In genomic region chr11:16605971-16606783, GRCh38 we compare ENCODE assay signal across 8 cellular contexts.
DNase-seq lines count a peak whose midpoint lies in the region; ATAC-seq and TF ChIP-seq lines count a peak whose summit lies in the region.

No MANE protein-coding gene starts in this region.

- H3K36me3 Mint-ChIP-seq in CD14-positive monocyte, result peaks cover 7 to 13% of the 10 kb centered on the region in 2 donors
- H3K36me3 Mint-ChIP-seq in activated CD8-positive, alpha-beta T cell treated with anti-CD3 and anti-CD28 coated beads, Interleukin-2, amount 10 ng/mL, durations not matched to agents 7 days and 5 days (ENCODE audit: low read depth), result peaks cover 6% of the 10 kb centered on the region

- peaks cover 0 to 35% (median 20%) of the 10 kb centered on the region in 7 donors for H3K9me3 Mint-ChIP-seq in CD14-positive monocyte
- no peaks in the 10 kb centered on the region for H3K9me3 Mint-ChIP-seq in activated CD8-positive, alpha-beta T cell treated with anti-CD3 and anti-CD28 coated beads, Interleukin-2, amount 10 ng/mL, durations not matched to agents 7 days and 5 days (ENCODE audit: insufficient read depth)

- CTCF ChIA-PET in activated CD8-positive, alpha-beta T cell treated with anti-CD3 and anti-CD28 coated beads, Interleukin-2, amount 10 ng/mL, durations not matched to agents 7 days and 5 days (lab: Charles Lee), result interaction anchor here (0.9 to 3.6 kb wide), 2 partner anchors 7 to 14 kb away, joined by 4 to 19 read pairs; no protein-coding TSS in a partner anchor

- peak overlapping the region in 1 of 7 donors; percentile 19 for H3K27ac Mint-ChIP-seq in CD14-positive monocyte
- H3K27ac Mint-ChIP-seq in activated CD8-positive, alpha-beta T cell treated with anti-CD3 and anti-CD28 coated beads, Interleukin-2, amount 10 ng/mL, durations not matched to agents 7 days and 5 days, result peak overlapping the region; percentile 68

- TF ChIP-seq CTCF in CD14-positive monocyte (IDR thresholded peaks at IDR 0.05), result peak; percentile 96

- POLR2A ChIA-PET in activated CD8-positive, alpha-beta T cell treated with anti-CD3 and anti-CD28 coated beads, Interleukin-2, amount 10 ng/mL, durations not matched to agents 7 days and 5 days (lab: Charles Lee), result interaction anchor here (1.2 kb wide), 1 partner anchor 132 kb away, joined by 5 read pairs; the partner anchor contains the start of gene C11orf58

- peak; percentile 68 for ATAC-seq in GM19328 (IDR thresholded peaks at IDR 0.05; ENCODE audit: unreplicated experiment)
- ATAC-seq in HG03460 (IDR thresholded peaks at IDR 0.05; ENCODE audit: unreplicated experiment), result peak; percentile 93
- ATAC-seq in activated CD8-positive, alpha-beta T cell treated with anti-CD3 and anti-CD28 coated beads, Interleukin-2, amount 10 ng/mL, durations not matched to agents 7 days and 5 days, result peak; percentile 85

- H3K27me3 Mint-ChIP-seq in CD14-positive monocyte (ENCODE audit: low read depth in 3 of 3), result peaks cover 31 to 48% (median 33%) of the 10 kb centered on the region in 3 donors
- peaks cover 42% of the 10 kb centered on the region for H3K27me3 Mint-ChIP-seq in activated CD8-positive, alpha-beta T cell treated with anti-CD3 and anti-CD28 coated beads, Interleukin-2, amount 10 ng/mL, durations not matched to agents 7 days and 5 days (ENCODE audit: low read depth)

- H3K36me3 ChIP-seq in effector memory CD4-positive, alpha-beta T cell (ENCODE audit: control insufficient read depth, insufficient read depth, low read length), result no peaks in the 10 kb centered on the region

- H3K27ac ChIP-seq in effector memory CD4-positive, alpha-beta T cell (ENCODE audit: insufficient read depth, low read length, poor library complexity, severe bottlenecking), result no peak overlapping the region

- H3K4me3 ChIP-seq in effector memory CD4-positive, alpha-beta T cell (ENCODE audit: insufficient read depth, low read depth, low read length, poor library complexity, severe bottlenecking), result peak overlapping the region; percentile 46

- intact Hi-C loops in CD14-positive monocyte (cut with micrococcal nuclease), result loop anchor here in 1 of 2 donors (5.0 kb wide), 1 partner anchor 954 kb away; no protein-coding TSS in a partner anchor

- H3K9me3 ChIP-seq in effector memory CD4-positive, alpha-beta T cell (ENCODE audit: control insufficient read depth, low read length), result no peaks in the 10 kb centered on the region

- peak overlapping the region in 1 of 2 donors; percentile 70 for H3K4me3 Mint-ChIP-seq in CD14-positive monocyte
- peak overlapping the region; percentile 64 for H3K4me3 Mint-ChIP-seq in activated CD8-positive, alpha-beta T cell treated with anti-CD3 and anti-CD28 coated beads, Interleukin-2, amount 10 ng/mL, durations not matched to agents 7 days and 5 days

- DNase-seq in CD14-positive monocyte (ENCODE audit: low spot score) (peak; percentile 79), NCI-H69 (lab: John Stamatoyannopoulos, UW) (peak; percentile 88), medulla oblongata (ENCODE audit: extremely low spot score) (peak; percentile 96)
- DNase-seq in activated CD8-positive, alpha-beta T cell treated with anti-CD3 and anti-CD28 coated beads, Interleukin-2, amount 10 ng/mL, durations not matched to agents 7 days and 5 days, result peak; percentile 90
- DNase-seq in effector memory CD4-positive, alpha-beta T cell, result peak; percentile 34 to 64 (median 58)
- peak; percentile 66 to 74 (median 72) for DNase-seq in stimulated activated CD4-positive, alpha-beta T cell treated with anti-CD3 and anti-CD28 coated beads, TNF-alpha, amount 100 ng/mL, for 48 hours (ENCODE audit: low read depth in 3 of 3)

- peaks cover 31% of the 10 kb centered on the region for H3K4me1 ChIP-seq in effector memory CD4-positive, alpha-beta T cell (ENCODE audit: control insufficient read depth, insufficient read depth, low read length, poor library complexity, severe bottlenecking)

- peaks cover 64% of the 10 kb centered on the region for H3K27me3 ChIP-seq in effector memory CD4-positive, alpha-beta T cell (replicated peaks; ENCODE audit: control insufficient read depth, insufficient read depth, low read length, poor library complexity, severe bottlenecking)

- peaks cover 28% of the 10 kb centered on the region for H3K4me1 Mint-ChIP-seq in CD14-positive monocyte
- H3K4me1 Mint-ChIP-seq in activated CD8-positive, alpha-beta T cell treated with anti-CD3 and anti-CD28 coated beads, Interleukin-2, amount 10 ng/mL, durations not matched to agents 7 days and 5 days (ENCODE audit: low read depth), result peaks cover 21% of the 10 kb centered on the region
